In the genomic region with DNA sequence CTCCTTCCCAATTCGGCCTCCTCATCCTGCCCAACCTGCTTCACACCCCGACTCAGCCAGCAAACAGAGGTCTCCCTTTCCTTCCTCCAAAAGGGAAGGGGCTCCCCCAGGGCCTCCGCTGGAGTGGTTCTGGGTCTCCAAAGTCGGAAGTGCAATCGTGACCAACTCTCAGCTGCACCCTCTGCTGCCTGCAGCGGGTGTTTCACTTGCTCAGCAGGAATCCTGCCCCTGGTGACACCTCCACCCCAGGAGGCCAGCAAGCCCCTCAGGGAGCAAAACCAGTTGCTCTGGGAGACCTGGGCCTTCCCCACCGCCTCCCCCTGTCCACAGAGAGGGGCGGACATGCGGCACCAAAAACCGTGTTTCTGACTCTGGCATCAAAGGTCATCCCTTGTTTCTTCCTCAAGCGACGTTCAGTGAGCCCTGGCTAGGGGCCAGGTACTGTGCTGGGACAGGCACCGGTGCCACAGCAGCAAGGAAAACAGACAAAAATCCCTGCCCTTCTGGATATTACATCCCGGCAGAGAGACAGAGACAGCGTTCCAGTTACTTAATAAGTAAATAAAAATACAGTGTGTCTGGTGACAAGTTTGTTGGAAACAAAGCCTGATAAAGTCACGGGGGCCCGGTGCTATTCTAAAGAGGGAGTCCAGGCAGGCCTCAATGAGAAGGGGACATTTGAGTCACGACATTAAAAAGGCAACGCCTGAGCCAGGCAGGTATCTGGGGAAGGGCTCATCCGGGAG, we compare ENCODE assay signal across 12 cellular contexts.
DNase-seq lines count a peak whose midpoint lies in the region; ATAC-seq and TF ChIP-seq lines count a peak whose summit lies in the region.
"Had no signal": no experiment of that assay in that cellular context is flagged by ENCODE, and none has a peak within 500 bp of the region (broad histone marks: within the 10 kb centered on the region; RNA-seq: fewer than 3 reads in every experiment).

No MANE protein-coding gene starts in this region.

- no peaks in the 10 kb centered on the region for H3K36me3 ChIP-seq in kidney epithelial cell (ENCODE audit: control insufficient read depth, insufficient read depth, low read length)
- H3K36me3 ChIP-seq: tibial artery had no signal

- no peak overlapping the region for H3K27ac Mint-ChIP-seq in HFFc6
- H3K27ac Mint-ChIP-seq in activated T-cell treated with anti-CD3 and anti-CD28 coated beads, Interleukin-2, amount 50 U/mL, for 72 hours: no peak overlapping the region
- H3K27ac Mint-ChIP-seq: activated CD8-positive, alpha-beta memory T cell treated with anti-CD3 and anti-CD28 coated beads, Interleukin-2, amount 10 ng/mL, durations not matched to agents 7 days and 5 days; B cell had no signal

- no peaks in the 10 kb centered on the region for H3K9me3 Mint-ChIP-seq in HFFc6
- H3K9me3 Mint-ChIP-seq in activated T-cell treated with anti-CD3 and anti-CD28 coated beads, Interleukin-2, amount 50 U/mL, for 72 hours: no peaks in the 10 kb centered on the region

- TF ChIP-seq CTCF in AG09319 (IDR thresholded peaks at IDR 0.05; ENCODE audit: low read depth, low read length): peak; percentile 14; the same call in 1 of the 2 replicates
- TF ChIP-seq CTCF in HFFc6 (IDR thresholded peaks at IDR 0.05): 0 out of 2 replicates have a peak, but pooled peaks have one; percentile 15
- TF ChIP-seq CTCF in kidney epithelial cell (IDR thresholded peaks at IDR 0.05; ENCODE audit: insufficient read depth, low read length, poor library complexity, severe bottlenecking): peak; percentile 24

- no peak for ATAC-seq in activated T-cell treated with anti-CD3 and anti-CD28 coated beads, Interleukin-2, amount 50 U/mL, for 72 hours (replicated peaks in 1 of 2)
- ATAC-seq: activated CD8-positive, alpha-beta memory T cell treated with anti-CD3 and anti-CD28 coated beads, Interleukin-2, amount 10 ng/mL, durations not matched to agents 7 days and 5 days had no signal

- H3K4me3 ChIP-seq in kidney epithelial cell (ENCODE audit: low read depth, low read length): no peak overlapping the region
- H3K4me3 ChIP-seq: tibial artery had no signal

- in situ Hi-C loops in SK-MEL-5 (cut with HindIII; ENCODE audit: low pct_unique_long_range_greater_than_20kb, low sequenced_read_pairs): no loop called here

- DNase-seq in AG09319 (ENCODE audit: extremely low read depth, low read depth): no peak
- DNase-seq in HFFc6: no peak
- DNase-seq in SK-MEL-5 (ENCODE audit: low read depth, low spot score): peak; percentile 49
- DNase-seq in kidney epithelial cell (ENCODE audit: low read depth): no peak
- DNase-seq in GF-D8 (lab: John Stamatoyannopoulos, UW): no peak
- DNase-seq in SW 1271 (lab: John Stamatoyannopoulos, UW): no peak
- DNase-seq in midbrain (lab: John Stamatoyannopoulos, UW): no peak
- DNase-seq in activated T-cell treated with anti-CD3 and anti-CD28 coated beads, Interleukin-2, amount 50 U/mL, for 72 hours: no peak
- DNase-seq: activated CD8-positive, alpha-beta memory T cell treated with anti-CD3 and anti-CD28 coated beads, Interleukin-2, amount 10 ng/mL, durations not matched to agents 7 days and 5 days; left cardiac atrium had no signal

- no peaks in the 10 kb centered on the region for H3K27me3 ChIP-seq in kidney epithelial cell (ENCODE audit: control insufficient read depth, insufficient read depth, low read length)

- peaks cover 7% of the 10 kb centered on the region; the same call in 1 of the 2 replicates for H3K4me1 Mint-ChIP-seq in HFFc6 (ENCODE audit: low read depth)
- H3K4me1 Mint-ChIP-seq in activated T-cell treated with anti-CD3 and anti-CD28 coated beads, Interleukin-2, amount 50 U/mL, for 72 hours (ENCODE audit: low read depth): no peaks in the 10 kb centered on the region
- H3K4me1 Mint-ChIP-seq: activated CD8-positive, alpha-beta memory T cell treated with anti-CD3 and anti-CD28 coated beads, Interleukin-2, amount 10 ng/mL, durations not matched to agents 7 days and 5 days; B cell had no signal

- H3K36me3 Mint-ChIP-seq in HFFc6 (ENCODE audit: low read depth): no peaks in the 10 kb centered on the region
- no peaks in the 10 kb centered on the region for H3K36me3 Mint-ChIP-seq in activated T-cell treated with anti-CD3 and anti-CD28 coated beads, Interleukin-2, amount 50 U/mL, for 72 hours (ENCODE audit: insufficient read depth in 2 of 2)
- H3K36me3 Mint-ChIP-seq: activated CD8-positive, alpha-beta memory T cell treated with anti-CD3 and anti-CD28 coated beads, Interleukin-2, amount 10 ng/mL, durations not matched to agents 7 days and 5 days had no signal

- H3K27me3 Mint-ChIP-seq in HFFc6 (ENCODE audit: insufficient read depth): peaks cover 8% of the 10 kb centered on the region
- peaks cover 6% of the 10 kb centered on the region for H3K27me3 Mint-ChIP-seq in activated T-cell treated with anti-CD3 and anti-CD28 coated beads, Interleukin-2, amount 50 U/mL, for 72 hours (ENCODE audit: low read depth)
- H3K27me3 Mint-ChIP-seq: activated CD8-positive, alpha-beta memory T cell treated with anti-CD3 and anti-CD28 coated beads, Interleukin-2, amount 10 ng/mL, durations not matched to agents 7 days and 5 days had no signal

- no peak overlapping the region for H3K4me3 Mint-ChIP-seq in HFFc6
- no peak overlapping the region for H3K4me3 Mint-ChIP-seq in activated T-cell treated with anti-CD3 and anti-CD28 coated beads, Interleukin-2, amount 50 U/mL, for 72 hours
- H3K4me3 Mint-ChIP-seq: activated CD8-positive, alpha-beta memory T cell treated with anti-CD3 and anti-CD28 coated beads, Interleukin-2, amount 10 ng/mL, durations not matched to agents 7 days and 5 days; B cell had no signal
